Comparison of ENCODE assay signal across 9 cellular contexts in genomic region chr20:21395666-21396044, GRCh38. TPM values are rescaled to one million over a fixed set of nuclear protein-coding genes. Genes with fewer than 3 reads are reported as not detected.
DNase-seq lines count a peak whose midpoint lies in the region; ATAC-seq and TF ChIP-seq lines count a peak whose summit lies in the region.
"Had no signal": no experiment of that assay in that cellular context is flagged by ENCODE, and none has a peak within 500 bp of the region (broad histone marks: within the 10 kb centered on the region; RNA-seq: fewer than 3 reads in every experiment).

No MANE protein-coding gene starts in this region.

- peak; percentile 73 for ATAC-seq in activated naive CD8-positive, alpha-beta T cell treated with anti-CD3 and anti-CD28 coated beads, Interleukin-2, amount 50 U/mL, for 24 hours
- ATAC-seq in psoas muscle (no peak), GM18517 (IDR thresholded peaks at IDR 0.05; ENCODE audit: unreplicated experiment) (no peak), HG02798 (IDR thresholded peaks at IDR 0.05; ENCODE audit: poor library complexity, unreplicated experiment) (no peak)

- H3K27me3 Mint-ChIP-seq in T-helper 2 cell treated with Interferon-gamma antibody and Interleukin-4, amounts not matched to agents 5 μg/mL and 100 μg/mL, for 36 hours (ENCODE audit: low read depth), result peaks cover 77% of the 10 kb centered on the region
- peaks cover 75% of the 10 kb centered on the region for H3K27me3 Mint-ChIP-seq in activated naive CD8-positive, alpha-beta T cell treated with anti-CD3 and anti-CD28 coated beads, Interleukin-2, amount 50 U/mL, for 24 hours

- no peak overlapping the region for H3K27ac Mint-ChIP-seq in T-helper 2 cell treated with Interferon-gamma antibody and Interleukin-4, amounts not matched to agents 5 μg/mL and 100 μg/mL, for 36 hours
- no peak overlapping the region for H3K27ac Mint-ChIP-seq in activated naive CD8-positive, alpha-beta T cell treated with anti-CD3 and anti-CD28 coated beads, Interleukin-2, amount 50 U/mL, for 24 hours

- TF ChIP-seq CTCF in GM06990 (IDR thresholded peaks at IDR 0.05; ENCODE audit: insufficient read depth, low read length, poor library complexity, severe bottlenecking), result no peak
- no peak for TF ChIP-seq CTCF in psoas muscle (IDR thresholded peaks at IDR 0.05)

- no peaks in the 10 kb centered on the region for H3K9me3 Mint-ChIP-seq in T-helper 2 cell treated with Interferon-gamma antibody and Interleukin-4, amounts not matched to agents 5 μg/mL and 100 μg/mL, for 36 hours
- no peaks in the 10 kb centered on the region for H3K9me3 Mint-ChIP-seq in activated naive CD8-positive, alpha-beta T cell treated with anti-CD3 and anti-CD28 coated beads, Interleukin-2, amount 50 U/mL, for 24 hours

- DNase-seq in GM06990 (ENCODE audit: extremely low read depth, insufficient read length) (peak; percentile 18), psoas muscle (no peak), AG08395 (ENCODE audit: low spot score) (no peak), NCI-H1694 treated with DMSO at 0.1 percent for 48 hours (lab: John Stamatoyannopoulos, UW) (no peak)
- peak; percentile 30 for DNase-seq in T-helper 2 cell treated with Interferon-gamma antibody and Interleukin-4, amounts not matched to agents 5 μg/mL and 100 μg/mL, for 36 hours (ENCODE audit: low spot score)
- DNase-seq in activated naive CD8-positive, alpha-beta T cell treated with anti-CD3 and anti-CD28 coated beads, Interleukin-2, amount 50 U/mL, for 24 hours, result peak; percentile 37
- DNase-seq: Kasumi-1 had no signal

- intact Hi-C loops in psoas muscle (cut with DNase I), result loop anchor here in 1 of 2 donors (10.0 kb wide), 1 partner anchor 161 kb away; no protein-coding TSS in a partner anchor

- no peak overlapping the region for H3K27ac ChIP-seq in psoas muscle

- peak overlapping the region; percentile 72 for H3K4me3 Mint-ChIP-seq in T-helper 2 cell treated with Interferon-gamma antibody and Interleukin-4, amounts not matched to agents 5 μg/mL and 100 μg/mL, for 36 hours
- H3K4me3 Mint-ChIP-seq in activated naive CD8-positive, alpha-beta T cell treated with anti-CD3 and anti-CD28 coated beads, Interleukin-2, amount 50 U/mL, for 24 hours, result peak overlapping the region; percentile 39

- peaks cover 10% of the 10 kb centered on the region for H3K36me3 Mint-ChIP-seq in T-helper 2 cell treated with Interferon-gamma antibody and Interleukin-4, amounts not matched to agents 5 μg/mL and 100 μg/mL, for 36 hours (ENCODE audit: low read depth)
- peaks cover 11% of the 10 kb centered on the region for H3K36me3 Mint-ChIP-seq in activated naive CD8-positive, alpha-beta T cell treated with anti-CD3 and anti-CD28 coated beads, Interleukin-2, amount 50 U/mL, for 24 hours (ENCODE audit: low read depth)

- WGBS in psoas muscle, 3 donors, result 4 to 5% (median 4%) methylated on average over 34 of the region's 34 CpGs

- no peaks in the 10 kb centered on the region for H3K9me3 ChIP-seq in psoas muscle

- H3K36me3 ChIP-seq in GM06990 (ENCODE audit: control insufficient read depth, insufficient read depth, low read length) (no peaks in the 10 kb centered on the region), psoas muscle (ENCODE audit: insufficient read depth in 1 of 2, low read depth in 1 of 2) (peaks cover 0 to under 1% of the 10 kb centered on the region in 2 donors)

- H3K4me1 Mint-ChIP-seq in T-helper 2 cell treated with Interferon-gamma antibody and Interleukin-4, amounts not matched to agents 5 μg/mL and 100 μg/mL, for 36 hours (ENCODE audit: low read depth), result peaks cover 19% of the 10 kb centered on the region
- peaks cover 31% of the 10 kb centered on the region for H3K4me1 Mint-ChIP-seq in activated naive CD8-positive, alpha-beta T cell treated with anti-CD3 and anti-CD28 coated beads, Interleukin-2, amount 50 U/mL, for 24 hours

- H3K4me3 ChIP-seq in GM06990 (replicated peaks; ENCODE audit: low read depth, low read length) (no peak overlapping the region), psoas muscle (peak overlapping the region; percentile 46)

- H3K4me1 ChIP-seq in psoas muscle, result peaks cover 5% of the 10 kb centered on the region

- H3K27me3 ChIP-seq in GM06990 (replicated peaks; ENCODE audit: control insufficient read depth, insufficient read depth, low read length), result no peaks in the 10 kb centered on the region; the same call in 1 of the 2 replicates
- H3K27me3 ChIP-seq in psoas muscle (ENCODE audit: insufficient read depth in 3 of 3, low read length in 2 of 3), result peaks cover 11 to 97% (median 26%) of the 10 kb centered on the region in 3 donors

RNA-seq across cellular contexts. Expression of gene NKX2-4, which starts 1.7 kb away (rescaled TPM):
- not detected for total RNA-seq in psoas muscle
- not detected for polyA plus RNA-seq in psoas muscle

Comparison
In these comparisons a context has a peak if more than half of its experiments do, and no peak if none do; other contexts are left out.
1. DNase-seq: peak in GM06990 (single experiment), T-helper 2 cell treated with Interferon-gamma antibody and Interleukin-4, amounts not matched to agents 5 μg/mL and 100 μg/mL, for 36 hours (single experiment) and activated naive CD8-positive, alpha-beta T cell treated with anti-CD3 and anti-CD28 coated beads, Interleukin-2, amount 50 U/mL, for 24 hours (single experiment); none in psoas muscle (0 of 2), AG08395 (single experiment) and NCI-H1694 treated with DMSO at 0.1 percent for 48 hours (single experiment).